ENCODE assay signal across 38 cellular contexts in genomic region chr2:202599105-202599504, GRCh38.
"Had no signal": no experiment of that assay in that cellular context is flagged by ENCODE, and none has a peak within 500 bp of the region (broad histone marks: within the 10 kb centered on the region; RNA-seq: fewer than 3 reads in every experiment).

No MANE protein-coding gene starts in this region.

- H3K36me3 Mint-ChIP-seq: activated CD8-positive, alpha-beta memory T cell treated with anti-CD3 and anti-CD28 coated beads, Interleukin-2, amount 10 ng/mL, durations not matched to agents 7 days and 5 days; activated naive CD4-positive, alpha-beta T cell treated with anti-CD3 and anti-CD28 coated beads, Interleukin-2, amount 10 ng/mL, durations not matched to agents 7 days and 5 days; activated naive CD4-positive, alpha-beta T cell treated with anti-CD3 and anti-CD28 coated beads, Interleukin-2, amount 50 U/mL, for 24 hours; activated naive CD8-positive, alpha-beta T cell; activated naive CD8-positive, alpha-beta T cell treated with anti-CD3 and anti-CD28 coated beads, Interleukin-2, amount 10 ng/mL, durations not matched to agents 7 days and 5 days; brain had no signal

- ATAC-seq: activated CD8-positive, alpha-beta memory T cell treated with anti-CD3 and anti-CD28 coated beads, Interleukin-2, amount 10 ng/mL, durations not matched to agents 7 days and 5 days; activated CD8-positive, alpha-beta T cell treated with anti-CD3 and anti-CD28 coated beads, Interleukin-2, amount 10 ng/mL, durations not matched to agents 7 days and 5 days; activated naive CD8-positive, alpha-beta T cell treated with anti-CD3 and anti-CD28 coated beads, Interleukin-2, amount 50 U/mL, for 24 hours had no signal

- DNase-seq: activated B cell treated with CpG ODN at 0.5 μM for 24 hours; activated CD4-positive, alpha-beta memory T cell treated with anti-CD3 and anti-CD28 coated beads, Interleukin-2, amount 10 ng/mL, durations not matched to agents 7 days and 5 days; activated CD4-positive, alpha-beta T cell treated with anti-CD3 and anti-CD28 coated beads for 4 hours; activated CD4-positive, alpha-beta T cell treated with anti-CD3 and anti-CD28 coated beads, Interleukin-2, amount 10 ng/mL, durations not matched to agents 24 days and 14 days; activated CD4-positive, alpha-beta T cell treated with anti-CD3 and anti-CD28 coated beads, Interleukin-2, amount 50 U/mL, for 1 hour; activated CD4-positive, alpha-beta T cell treated with anti-CD3 and anti-CD28 coated beads, Interleukin-2, amount 50 U/mL, for 4 hours; activated CD4-positive, CD25-positive, alpha-beta regulatory T cell treated with anti-CD3 and anti-CD28 coated beads, Interleukin-2, amount 50 U/mL, for 72 hours; activated CD8-positive, alpha-beta memory T cell treated with anti-CD3 and anti-CD28 coated beads for 24 hours; activated CD8-positive, alpha-beta memory T cell treated with anti-CD3 and anti-CD28 coated beads, Interleukin-2, amount 10 ng/mL, durations not matched to agents 7 days and 5 days; activated CD8-positive, alpha-beta memory T cell treated with anti-CD3 and anti-CD28 coated beads, Interleukin-2, amount 50 U/mL, for 48 hours; activated CD8-positive, alpha-beta T cell treated with anti-CD3 and anti-CD28 coated beads, Interleukin-2, amount 10 ng/mL, durations not matched to agents 7 days and 5 days; activated effector memory CD4-positive, alpha-beta T cell treated with Interleukin-2 at 50 U/mL for 16 hours; activated gamma-delta T cell; activated naive CD4-positive, alpha-beta T cell treated with anti-CD3 and anti-CD28 coated beads, Interleukin-2, amount 10 ng/mL, durations not matched to agents 7 days and 5 days; activated naive CD4-positive, alpha-beta T cell treated with Interleukin-2 at 50 U/mL for 16 hours; activated naive CD8-positive, alpha-beta T cell treated with anti-CD3 and anti-CD28 coated beads, Interleukin-2, amount 10 ng/mL, durations not matched to agents 7 days and 5 days; activated naive CD8-positive, alpha-beta T cell treated with anti-CD3 and anti-CD28 coated beads, Interleukin-2, amount 50 U/mL, for 24 hours; activated T-cell treated with anti-CD3 and anti-CD28 coated beads, Interleukin-2, amount 50 U/mL, for 24 hours; activated T-cell treated with anti-CD3 and anti-CD28 coated beads, Interleukin-2, amount 50 U/mL, for 48 hours; amygdala; anterior cingulate cortex; caudate nucleus; SW 1271; T-helper 1 cell; T-helper 2 cell; T-helper 9 cell had no signal

- H3K27ac Mint-ChIP-seq: activated B cell treated with CpG ODN at 0.5 μM for 24 hours; activated CD4-positive, alpha-beta memory T cell treated with anti-CD3 and anti-CD28 coated beads, Interleukin-2, amount 10 ng/mL, durations not matched to agents 7 days and 5 days; activated CD4-positive, alpha-beta T cell treated with anti-CD3 and anti-CD28 coated beads, Interleukin-2, amount 10 ng/mL, durations not matched to agents 24 days and 14 days; activated CD8-positive, alpha-beta memory T cell treated with anti-CD3 and anti-CD28 coated beads, Interleukin-2, amount 10 ng/mL, durations not matched to agents 7 days and 5 days; activated CD8-positive, alpha-beta T cell treated with anti-CD3 and anti-CD28 coated beads, Interleukin-2, amount 10 ng/mL, durations not matched to agents 7 days and 5 days; activated naive CD4-positive, alpha-beta T cell treated with anti-CD3 and anti-CD28 coated beads, Interleukin-2, amount 10 ng/mL, durations not matched to agents 7 days and 5 days; activated naive CD4-positive, alpha-beta T cell treated with anti-CD3 and anti-CD28 coated beads, Interleukin-2, amount 50 U/mL, for 24 hours; activated naive CD8-positive, alpha-beta T cell; activated naive CD8-positive, alpha-beta T cell treated with anti-CD3 and anti-CD28 coated beads, Interleukin-2, amount 10 ng/mL, durations not matched to agents 7 days and 5 days; activated naive CD8-positive, alpha-beta T cell treated with anti-CD3 and anti-CD28 coated beads, Interleukin-2, amount 50 U/mL, for 24 hours; activated T-cell treated with anti-CD3 and anti-CD28 coated beads, Interleukin-2, amount 50 U/mL, for 24 hours; activated T-helper 2 cell treated with anti-CD3 and anti-CD28 coated beads, Interferon-gamma antibody, Interleukin-2, Interleukin-4, amounts not matched to agents 10 μg/mL and 5 μg/mL and 100 μg/mL, durations not matched to agents 14 hours and 24 hours and 36 hours; brain; T-helper 1 cell treated with Interleukin-12 subunit alpha and Interleukin-12 subunit beta and Interleukin-4 antibody, amounts not matched to agents 30 μg/mL and 1 μg/mL, for 36 hours; T-helper 2 cell treated with Interferon-gamma antibody and Interleukin-4, amounts not matched to agents 5 μg/mL and 100 μg/mL, for 36 hours had no signal

- H3K9me3 Mint-ChIP-seq: activated B cell treated with CpG ODN at 0.5 μM for 24 hours; activated CD4-positive, alpha-beta memory T cell treated with anti-CD3 and anti-CD28 coated beads, Interleukin-2, amount 10 ng/mL, durations not matched to agents 7 days and 5 days; activated CD4-positive, alpha-beta T cell treated with anti-CD3 and anti-CD28 coated beads, Interleukin-2, amount 10 ng/mL, durations not matched to agents 24 days and 14 days; activated naive CD4-positive, alpha-beta T cell treated with anti-CD3 and anti-CD28 coated beads, Interleukin-2, amount 10 ng/mL, durations not matched to agents 7 days and 5 days; activated naive CD4-positive, alpha-beta T cell treated with anti-CD3 and anti-CD28 coated beads, Interleukin-2, amount 50 U/mL, for 24 hours; activated naive CD8-positive, alpha-beta T cell treated with anti-CD3 and anti-CD28 coated beads, Interleukin-2, amount 10 ng/mL, durations not matched to agents 7 days and 5 days; activated naive CD8-positive, alpha-beta T cell treated with anti-CD3 and anti-CD28 coated beads, Interleukin-2, amount 50 U/mL, for 24 hours; activated T-cell treated with anti-CD3 and anti-CD28 coated beads, Interleukin-2, amount 50 U/mL, for 24 hours; activated T-helper 2 cell treated with anti-CD3 and anti-CD28 coated beads, Interferon-gamma antibody, Interleukin-2, Interleukin-4, amounts not matched to agents 10 μg/mL and 5 μg/mL and 100 μg/mL, durations not matched to agents 14 hours and 24 hours and 36 hours; brain; central memory CD8-positive, alpha-beta T cell; T-helper 1 cell treated with Interleukin-12 subunit alpha and Interleukin-12 subunit beta and Interleukin-4 antibody, amounts not matched to agents 30 μg/mL and 1 μg/mL, for 36 hours; T-helper 2 cell treated with Interferon-gamma antibody and Interleukin-4, amounts not matched to agents 5 μg/mL and 100 μg/mL, for 36 hours had no signal

- FAIRE-seq: bronchial epithelial cell, TTC549 had no signal

- H3K27ac ChIP-seq: ascending aorta, cardiac muscle cell, VCaP had no signal

- H3K27me3 ChIP-seq: ascending aorta, cardiac muscle cell had no signal

- H3K9me3 ChIP-seq: ascending aorta had no signal

- H3K4me1 Mint-ChIP-seq: activated CD4-positive, alpha-beta memory T cell treated with anti-CD3 and anti-CD28 coated beads, Interleukin-2, amount 10 ng/mL, durations not matched to agents 7 days and 5 days; activated CD8-positive, alpha-beta memory T cell treated with anti-CD3 and anti-CD28 coated beads, Interleukin-2, amount 10 ng/mL, durations not matched to agents 7 days and 5 days; activated naive CD4-positive, alpha-beta T cell treated with anti-CD3 and anti-CD28 coated beads, Interleukin-2, amount 10 ng/mL, durations not matched to agents 7 days and 5 days; central memory CD8-positive, alpha-beta T cell had no signal

- H3K4me3 Mint-ChIP-seq: activated B cell treated with CpG ODN at 0.5 μM for 24 hours; activated CD4-positive, alpha-beta memory T cell treated with anti-CD3 and anti-CD28 coated beads, Interleukin-2, amount 10 ng/mL, durations not matched to agents 7 days and 5 days; activated CD4-positive, alpha-beta T cell treated with anti-CD3 and anti-CD28 coated beads, Interleukin-2, amount 10 ng/mL, durations not matched to agents 24 days and 14 days; activated CD8-positive, alpha-beta memory T cell treated with anti-CD3 and anti-CD28 coated beads, Interleukin-2, amount 10 ng/mL, durations not matched to agents 7 days and 5 days; activated CD8-positive, alpha-beta T cell treated with anti-CD3 and anti-CD28 coated beads, Interleukin-2, amount 10 ng/mL, durations not matched to agents 7 days and 5 days; activated naive CD4-positive, alpha-beta T cell treated with anti-CD3 and anti-CD28 coated beads, Interleukin-2, amount 10 ng/mL, durations not matched to agents 7 days and 5 days; activated naive CD4-positive, alpha-beta T cell treated with anti-CD3 and anti-CD28 coated beads, Interleukin-2, amount 50 U/mL, for 24 hours; activated naive CD8-positive, alpha-beta T cell; activated naive CD8-positive, alpha-beta T cell treated with anti-CD3 and anti-CD28 coated beads, Interleukin-2, amount 10 ng/mL, durations not matched to agents 7 days and 5 days; activated naive CD8-positive, alpha-beta T cell treated with anti-CD3 and anti-CD28 coated beads, Interleukin-2, amount 50 U/mL, for 24 hours; activated T-cell treated with anti-CD3 and anti-CD28 coated beads, Interleukin-2, amount 50 U/mL, for 24 hours; brain; central memory CD8-positive, alpha-beta T cell; T-helper 1 cell treated with Interleukin-12 subunit alpha and Interleukin-12 subunit beta and Interleukin-4 antibody, amounts not matched to agents 30 μg/mL and 1 μg/mL, for 36 hours; T-helper 2 cell treated with Interferon-gamma antibody and Interleukin-4, amounts not matched to agents 5 μg/mL and 100 μg/mL, for 36 hours had no signal

- H3K27me3 Mint-ChIP-seq: activated B cell treated with CpG ODN at 0.5 μM for 24 hours; activated CD4-positive, alpha-beta memory T cell treated with anti-CD3 and anti-CD28 coated beads, Interleukin-2, amount 10 ng/mL, durations not matched to agents 7 days and 5 days; activated CD4-positive, alpha-beta T cell treated with anti-CD3 and anti-CD28 coated beads, Interleukin-2, amount 10 ng/mL, durations not matched to agents 24 days and 14 days; activated CD8-positive, alpha-beta memory T cell treated with anti-CD3 and anti-CD28 coated beads, Interleukin-2, amount 10 ng/mL, durations not matched to agents 7 days and 5 days; activated naive CD4-positive, alpha-beta T cell treated with anti-CD3 and anti-CD28 coated beads, Interleukin-2, amount 10 ng/mL, durations not matched to agents 7 days and 5 days; activated naive CD4-positive, alpha-beta T cell treated with anti-CD3 and anti-CD28 coated beads, Interleukin-2, amount 50 U/mL, for 24 hours; activated naive CD8-positive, alpha-beta T cell; activated naive CD8-positive, alpha-beta T cell treated with anti-CD3 and anti-CD28 coated beads, Interleukin-2, amount 10 ng/mL, durations not matched to agents 7 days and 5 days; activated naive CD8-positive, alpha-beta T cell treated with anti-CD3 and anti-CD28 coated beads, Interleukin-2, amount 50 U/mL, for 24 hours; activated T-cell treated with anti-CD3 and anti-CD28 coated beads, Interleukin-2, amount 50 U/mL, for 24 hours; brain; central memory CD8-positive, alpha-beta T cell had no signal

- H3K4me1 ChIP-seq: ascending aorta had no signal

- H3K4me3 ChIP-seq: ascending aorta, cardiac muscle cell had no signal

- H3K36me3 ChIP-seq: ascending aorta, cardiac muscle cell had no signal
